Comparison of ENCODE assay signal across 23 cellular contexts in genomic region chr6:146026873-146027272, GRCh38. TPM values are rescaled to one million over a fixed set of nuclear protein-coding genes. Genes with fewer than 3 reads are reported as not detected.
"Had no signal": no experiment of that assay in that cellular context is flagged by ENCODE, and none has a peak within 500 bp of the region (broad histone marks: within the 10 kb centered on the region; RNA-seq: fewer than 3 reads in every experiment).

No MANE protein-coding gene starts in this region.

- H3K9me3 Mint-ChIP-seq: nephron; stimulated activated naive CD8-positive, alpha-beta T cell treated with anti-CD3 and anti-CD28 coated beads, Interleukin-15, Interleukin-2, amounts not matched to agents 100 ng/mL and 50 ng/mL, for 24 hours had no signal

- FAIRE-seq: kidney had no signal

- ATAC-seq: gastrocnemius medialis; left cardiac atrium; left ventricle myocardium superior; right lobe of liver; stimulated activated memory B cell treated with anti-CD40 and anti-IgM and Interleukin-4, amounts not matched to agents 10 μg/mL and 1 μg/mL and 100 μg/mL, for 72 hours; upper lobe of right lung had no signal

- H3K4me3 ChIP-seq: esophagus muscularis mucosa, gastrocnemius medialis, lung, right lobe of liver, spleen, testis, tibial nerve, upper lobe of right lung, vagina had no signal

- H3K36me3 ChIP-seq: esophagus muscularis mucosa, gastrocnemius medialis, right lobe of liver, spleen, tibial nerve, upper lobe of right lung, vagina had no signal

- H3K4me1 ChIP-seq: gastrocnemius medialis, right lobe of liver, testis, upper lobe of right lung, vagina had no signal

- H3K9me3 ChIP-seq: esophagus muscularis mucosa, gastrocnemius medialis, right lobe of liver, testis, tibial nerve, upper lobe of right lung, vagina had no signal

- H3K36me3 Mint-ChIP-seq: stimulated activated memory B cell treated with anti-CD40 and anti-IgM and Interleukin-4, amounts not matched to agents 10 μg/mL and 1 μg/mL and 100 μg/mL, for 72 hours had no signal

- H3K4me3 Mint-ChIP-seq: immature natural killer cell; naive B cell; stimulated activated memory B cell treated with anti-CD40 and anti-IgM and Interleukin-4, amounts not matched to agents 10 μg/mL and 1 μg/mL and 100 μg/mL, for 72 hours; stimulated activated naive CD8-positive, alpha-beta T cell treated with anti-CD3 and anti-CD28 coated beads, Interleukin-15, Interleukin-2, amounts not matched to agents 100 ng/mL and 50 ng/mL, for 24 hours had no signal

- H3K27ac ChIP-seq: epithelial cell of prostate, esophagus muscularis mucosa, gastrocnemius medialis, right lobe of liver, spleen, testis, tibial nerve, upper lobe of right lung, vagina had no signal

- H3K27me3 ChIP-seq: testis, vagina had no signal

- DNase-seq: effector memory CD4-positive, alpha-beta T cell; gastrocnemius medialis; immature natural killer cell; left cardiac atrium; left ventricle myocardium superior; mesenchymal stem cell; naive B cell; right lobe of liver; spleen; stimulated activated CD4-positive, alpha-beta T cell treated with anti-CD3 and anti-CD28 coated beads, Interleukin-15, amount 100 ng/mL, for 24 hours; stimulated activated CD4-positive, alpha-beta T cell treated with anti-CD3 and anti-CD28 coated beads, Interleukin-1b, Interleukin-23, amount 100 ng/mL, for 48 hours; stimulated activated CD4-positive, alpha-beta T cell treated with anti-CD3 and anti-CD28 coated beads, Interleukin-4, amount 100 ng/mL, for 24 hours; testis; upper lobe of right lung had no signal

- H3K27ac Mint-ChIP-seq: immature natural killer cell; naive B cell; nephron; stimulated activated memory B cell treated with anti-CD40 and anti-IgM and Interleukin-4, amounts not matched to agents 10 μg/mL and 1 μg/mL and 100 μg/mL, for 72 hours; stimulated activated naive CD8-positive, alpha-beta T cell treated with anti-CD3 and anti-CD28 coated beads, Interleukin-15, Interleukin-2, amounts not matched to agents 100 ng/mL and 50 ng/mL, for 24 hours had no signal

- H3K4me1 Mint-ChIP-seq: immature natural killer cell had no signal

RNA-seq across cellular contexts. Expression of gene GRM1, which starts 2.0 kb away (rescaled TPM):
- total RNA-seq: vagina had no signal
